In genomic region chr5:177317959-177318377, GRCh38 we compare ENCODE assay signal across 8 cellular contexts. TPM values are rescaled to one million over a fixed set of nuclear protein-coding genes. Genes with fewer than 3 reads are reported as not detected.
DNase-seq lines count a peak whose midpoint lies in the region; ATAC-seq and TF ChIP-seq lines count a peak whose summit lies in the region.

No MANE protein-coding gene starts in this region.

- no peaks in the 10 kb centered on the region for H3K9me3 ChIP-seq in right atrium auricular region

- peaks cover 0 to 1% of the 10 kb centered on the region in 2 donors for H3K4me1 ChIP-seq in right atrium auricular region

- DNase-seq in NB4 (ENCODE audit: low read depth) (peak; percentile 82), T-helper 1 cell (peak; percentile 42 to 78 (median 61)), amniotic epithelial cell (ENCODE audit: low read depth) (peak; percentile 74), right atrium auricular region (ENCODE audit: low spot score) (peak; percentile 82), sciatic nerve (ENCODE audit: low spot score) (peak; percentile 79)

- H3K27me3 ChIP-seq in right atrium auricular region = no peaks in the 10 kb centered on the region

- no peak for TF ChIP-seq POLR2A in NB4 (IDR thresholded peaks at IDR 0.05; ENCODE audit: extremely low read depth, insufficient read length)

- ATAC-seq in sciatic nerve = peak; percentile 53
- ATAC-seq in GM21737 (IDR thresholded peaks at IDR 0.05; ENCODE audit: unreplicated experiment) = no peak
- ATAC-seq in GM19328 (IDR thresholded peaks at IDR 0.05; ENCODE audit: unreplicated experiment) = no peak

- no peak overlapping the region for H3K27ac ChIP-seq in right atrium auricular region

- intact Hi-C loops in sciatic nerve (cut with DNase I) = no loop called here

- H3K36me3 ChIP-seq in right atrium auricular region = no peaks in the 10 kb centered on the region

- TF ChIP-seq CTCF in GM12801 (IDR thresholded peaks at IDR 0.05; ENCODE audit: extremely low read depth, insufficient read length) = peak; percentile 71
- TF ChIP-seq CTCF in NB4 (IDR thresholded peaks at IDR 0.05; ENCODE audit: low read depth, low read length) = peak; percentile 85
- peak; percentile 66 to 86 for TF ChIP-seq CTCF in right atrium auricular region (IDR thresholded peaks at IDR 0.05)

- no peak overlapping the region for H3K4me3 ChIP-seq in NB4 (ENCODE audit: low read depth, low read length)
- H3K4me3 ChIP-seq in right atrium auricular region = no peak overlapping the region

RNA-seq across cellular contexts. Expression of gene MXD3, which starts 6.3 kb away (rescaled TPM):
- total RNA-seq in right atrium auricular region (1 to 10 TPM; 1.6 to 1.8 TPM), sciatic nerve (9.9 TPM)

RNA-seq across cellular contexts. Expression of gene PRELID1, which starts 14.4 kb away (rescaled TPM):
- total RNA-seq in right atrium auricular region = 10 to 100 TPM; 26.7 to 44.3 TPM
- 50.1 TPM for total RNA-seq in sciatic nerve

RNA-seq across cellular contexts. Expression of gene RAB24, which starts 14.4 kb away (rescaled TPM):
- total RNA-seq in right atrium auricular region (10 to 100 TPM; 14.8 to 14.9 TPM), sciatic nerve (24.4 TPM)

RNA-seq across cellular contexts. Expression of gene LMAN2, which starts 33.5 kb away (rescaled TPM):
- total RNA-seq in right atrium auricular region (100 to 1,000 TPM; 128 to 134 TPM), sciatic nerve (70.0 TPM)

RNA-seq across cellular contexts. Expression of gene RGS14, which starts 39.8 kb away (rescaled TPM):
- 1 to 10 TPM; 3.1 to 6.8 TPM for total RNA-seq in right atrium auricular region
- 9.3 TPM for total RNA-seq in sciatic nerve
